Comparison of ENCODE assay signal across 8 cellular contexts in genomic region chr2:74958277-74959105, GRCh38. TPM values are rescaled to one million over a fixed set of nuclear protein-coding genes. Genes with fewer than 3 reads are reported as not detected.
DNase-seq lines count a peak whose midpoint lies in the region; ATAC-seq lines count a peak whose summit lies in the region.

POLE4 (plus strand) TSS chr2:74958643; CDS start chr2:74958680, 37 bp downstream.

- CTCF ChIA-PET in activated CD4-positive, alpha-beta T cell treated with anti-CD3 and anti-CD28 coated beads, Interleukin-2, amount 10 ng/mL, durations not matched to agents 7 days and 5 days (lab: Charles Lee): interaction anchor here (1.2 kb wide), 1 partner anchor 26 kb away, joined by 3 read pairs; no protein-coding TSS in a partner anchor

- H3K36me3 Mint-ChIP-seq in activated CD4-positive, alpha-beta T cell treated with anti-CD3 and anti-CD28 coated beads, Interleukin-2, amount 10 ng/mL, durations not matched to agents 7 days and 5 days (ENCODE audit: low read depth): peaks cover 57% of the 10 kb centered on the region

- peak within 1 kb of the TSS; percentile 82 to 96 (median 92) for H3K27ac ChIP-seq in BLaER1 treated with 17β-estradiol and CSF1 and Interleukin-3, amounts not matched to agents 10 nM and 100 nM

- peaks cover 11 to 17% (median 12%) of the 10 kb centered on the region in 10 experiments; a peak in 18 of 20 replicates for H3K4me1 ChIP-seq in BLaER1 treated with 17β-estradiol and CSF1 and Interleukin-3, amounts not matched to agents 10 nM and 100 nM

- POLR2A ChIA-PET in activated CD4-positive, alpha-beta T cell treated with anti-CD3 and anti-CD28 coated beads, Interleukin-2, amount 10 ng/mL, durations not matched to agents 7 days and 5 days (lab: Charles Lee): no interaction called here

- H3K4me3 Mint-ChIP-seq in activated CD4-positive, alpha-beta T cell treated with anti-CD3 and anti-CD28 coated beads, Interleukin-2, amount 10 ng/mL, durations not matched to agents 7 days and 5 days: peak within 1 kb of the TSS; percentile 74

- DNase-seq in NCI-H69 (lab: John Stamatoyannopoulos, UW): peak; percentile 83
- DNase-seq in activated CD4-positive, alpha-beta T cell treated with anti-CD3 and anti-CD28 coated beads, Interleukin-2, amount 10 ng/mL, durations not matched to agents 7 days and 5 days: peak; percentile 94
- DNase-seq in cortex of kidney (lab: John Stamatoyannopoulos, UW): peak; percentile 41
- peak; percentile 96 for DNase-seq in left kidney (ENCODE audit: low read depth, low spot score)
- DNase-seq in stimulated activated CD4-positive, alpha-beta T cell treated with anti-CD3 and anti-CD28 coated beads, Interleukin-1b, Interleukin-23, amount 100 ng/mL, for 48 hours: peak; percentile 94

- H3K36me3 ChIP-seq in BLaER1 treated with 17β-estradiol and CSF1 and Interleukin-3, amounts not matched to agents 10 nM and 100 nM: peaks cover 19 to 46% (median 38%) of the 10 kb centered on the region in 11 experiments; a peak in 21 of 22 replicates

- H4K20me1 ChIP-seq in BLaER1 treated with 17β-estradiol and CSF1 and Interleukin-3, amounts not matched to agents 10 nM and 100 nM: no peaks in the 10 kb centered on the region

- H3K27me3 ChIP-seq in BLaER1 treated with 17β-estradiol and CSF1 and Interleukin-3, amounts not matched to agents 10 nM and 100 nM: no peaks in the 10 kb centered on the region

- H3K4me1 Mint-ChIP-seq in activated CD4-positive, alpha-beta T cell treated with anti-CD3 and anti-CD28 coated beads, Interleukin-2, amount 10 ng/mL, durations not matched to agents 7 days and 5 days: peaks cover 46% of the 10 kb centered on the region

- peaks cover 26 to 70% (median 49%) of the 10 kb centered on the region in 11 experiments for H3K9me3 ChIP-seq in BLaER1 treated with 17β-estradiol and CSF1 and Interleukin-3, amounts not matched to agents 10 nM and 100 nM (replicated peaks in 1 of 11)

- H3K27me3 Mint-ChIP-seq in activated CD4-positive, alpha-beta T cell treated with anti-CD3 and anti-CD28 coated beads, Interleukin-2, amount 10 ng/mL, durations not matched to agents 7 days and 5 days: no peaks in the 10 kb centered on the region

- H3K9ac ChIP-seq in BLaER1 treated with 17β-estradiol and CSF1 and Interleukin-3, amounts not matched to agents 10 nM and 100 nM: peak within 1 kb of the TSS; percentile 82 to 92 (median 88)

- peaks cover 12% of the 10 kb centered on the region for H3K9me3 Mint-ChIP-seq in activated CD4-positive, alpha-beta T cell treated with anti-CD3 and anti-CD28 coated beads, Interleukin-2, amount 10 ng/mL, durations not matched to agents 7 days and 5 days

- H3K27ac Mint-ChIP-seq in activated CD4-positive, alpha-beta T cell treated with anti-CD3 and anti-CD28 coated beads, Interleukin-2, amount 10 ng/mL, durations not matched to agents 7 days and 5 days: peak within 1 kb of the TSS; percentile 92

- ATAC-seq in GM19328 (IDR thresholded peaks at IDR 0.05; ENCODE audit: unreplicated experiment): peak; percentile 90
- peak; percentile 83 for ATAC-seq in HG03469 (IDR thresholded peaks at IDR 0.05; ENCODE audit: unreplicated experiment)

- peak within 1 kb of the TSS; percentile 58 to 74 (median 64) for H3K4me3 ChIP-seq in BLaER1 treated with 17β-estradiol and CSF1 and Interleukin-3, amounts not matched to agents 10 nM and 100 nM

- peak within 1 kb of the TSS; percentile 64 to 89 (median 80) for H3K4me2 ChIP-seq in BLaER1 treated with 17β-estradiol and CSF1 and Interleukin-3, amounts not matched to agents 10 nM and 100 nM

RNA-seq across cellular contexts. Expression of gene POLE4, which starts in this region (rescaled TPM):
- 10 to 100 TPM; 35.5 to 39.5 TPM for total RNA-seq in activated CD4-positive, alpha-beta T cell treated with anti-CD3 and anti-CD28 coated beads, Interleukin-2, amount 10 ng/mL, durations not matched to agents 7 days and 5 days

Comparison
In these comparisons a context has a peak if more than half of its experiments do, and no peak if none do; other contexts are left out.
1. Peak in every context shown above with its lines: DNase-seq, ATAC-seq, H3K4me3 ChIP-seq and H3K27ac ChIP-seq.
2. DNase-seq: peak in every context shown above with its lines; median percentile 96 in left kidney; 94 in activated CD4-positive, alpha-beta T cell treated with anti-CD3 and anti-CD28 coated beads, Interleukin-2, amount 10 ng/mL, durations not matched to agents 7 days and 5 days; 94 in stimulated activated CD4-positive, alpha-beta T cell treated with anti-CD3 and anti-CD28 coated beads, Interleukin-1b, Interleukin-23, amount 100 ng/mL, for 48 hours; 83 in NCI-H69; 41 in cortex of kidney.